10 cellular contexts compared by ENCODE assay signal in genomic region chr22:35524966-35525686, GRCh38. TPM values are rescaled to one million over a fixed set of nuclear protein-coding genes. Genes with fewer than 3 reads are reported as not detected.
DNase-seq lines count a peak whose midpoint lies in the region; ATAC-seq and TF ChIP-seq lines count a peak whose summit lies in the region.
"Had no signal": no experiment of that assay in that cellular context is flagged by ENCODE, and none has a peak within 500 bp of the region (broad histone marks: within the 10 kb centered on the region; RNA-seq: fewer than 3 reads in every experiment).

No MANE protein-coding gene starts in this region.

- peaks cover 0 to 12% (median 0%) of the 10 kb centered on the region in 11 donors for H3K9me3 ChIP-seq in heart right ventricle
- H3K9me3 ChIP-seq in transverse colon = no peaks in the 10 kb centered on the region

- peak; percentile 4 for DNase-seq in NCI-H146 (lab: John Stamatoyannopoulos, UW)
- no peak for DNase-seq in NCI-H146 treated with DMSO at 0.1 percent for 48 hours (lab: John Stamatoyannopoulos, UW; ENCODE audit: unreplicated experiment)
- peak; percentile 33 for DNase-seq in NCI-H82 treated with DMSO at 0.1 percent for 48 hours (lab: John Stamatoyannopoulos, UW; ENCODE audit: unreplicated experiment)
- peak; percentile 45 for DNase-seq in heart right ventricle
- no peak for DNase-seq in transverse colon
- no peak for DNase-seq in pons (ENCODE audit: low spot score)
- DNase-seq in stimulated activated CD4-positive, alpha-beta T cell treated with anti-CD3 and anti-CD28 coated beads, Interleukin-1b, Interleukin-23, amount 100 ng/mL, for 48 hours = no peak
- DNase-seq: activated CD4-positive, alpha-beta T cell treated with anti-CD3 and anti-CD28 coated beads, Interleukin-2, amount 50 U/mL, for 4 hours; effector memory CD8-positive, alpha-beta T cell had no signal

- H3K4me1 ChIP-seq in heart right ventricle (peaks cover 0 to 13% (median 0%) of the 10 kb centered on the region in 9 donors), transverse colon (peaks cover 0 to 16% (median 3%) of the 10 kb centered on the region in 4 donors)

- peaks cover 0 to 18% (median 3%) of the 10 kb centered on the region in 7 donors for H3K27me3 ChIP-seq in heart right ventricle
- no peaks in the 10 kb centered on the region for H3K27me3 ChIP-seq in transverse colon

- no peak for TF ChIP-seq EP300 in transverse colon (IDR thresholded peaks at IDR 0.05; ENCODE audit: low read depth)

- no peak for TF ChIP-seq CTCF in heart right ventricle (IDR thresholded peaks at IDR 0.05)
- no peak for TF ChIP-seq CTCF in transverse colon (IDR thresholded peaks at IDR 0.05)

- H3K4me3 ChIP-seq in heart right ventricle = no peak overlapping the region
- no peak overlapping the region for H3K4me3 ChIP-seq in transverse colon

- WGBS in heart right ventricle, 2 donors = 49% methylated on average over 14 of the region's 14 CpGs
- 40 to 55% methylated on average over 2 to 14 of the region's 14 CpGs for whole genome bisulfite sequencing in transverse colon (ENCODE audit: low coverage in 1 of 2), 2 donors

- ATAC-seq in heart right ventricle = peak in 7 of 8 donors; percentile 49 to 74 (median 69)
- ATAC-seq in HG02973 (IDR thresholded peaks at IDR 0.05; ENCODE audit: unreplicated experiment) = no peak
- ATAC-seq: effector memory CD8-positive, alpha-beta T cell had no signal

- TF ChIP-seq POLR2A in transverse colon (IDR thresholded peaks at IDR 0.05) = no peak

- H3K27ac ChIP-seq in heart right ventricle = peak overlapping the region in 7 of 10 donors; percentile 17 to 64 (median 28)
- peak overlapping the region; percentile 6 to 66 (median 46) for H3K27ac ChIP-seq in transverse colon

- H3K36me3 ChIP-seq in heart right ventricle (no peaks in the 10 kb centered on the region), transverse colon (no peaks in the 10 kb centered on the region)

- in situ Hi-C loops in transverse colon (cut with MboI; ENCODE audit: low pct_ligation_motif_present in 1 of 4, low pct_unique_long_range_greater_than_20kb in 1 of 4, low sequenced_read_pairs in 3 of 4) = no loop called here

- intact Hi-C loops in heart right ventricle (cut with DNase I) = loop anchor here in 1 of 10 donors (5.0 kb wide), 1 partner anchor 52 kb away; no protein-coding TSS in a partner anchor
- intact Hi-C loops in transverse colon (cut with DNase I; ENCODE audit: low total_unique reads) = no loop called here

RNA-seq across cellular contexts. Expression of gene RASD2, which starts 15.5 kb away (rescaled TPM):
- 1 to 10 TPM; 1.4 to 9.9 (median 3.6) TPM for total RNA-seq in heart right ventricle
- 1 to 10 TPM; 3.1 to 5.1 TPM for polyA plus RNA-seq in heart right ventricle
- total RNA-seq in transverse colon = 10 to 100 TPM in 3 of 4 donors, 1 to 10 TPM in 1; 8.5 to 19.7 (median 13.9) TPM

Comparison
In these comparisons a context has a peak if more than half of its experiments do, and no peak if none do; other contexts are left out.
1. DNase-seq: peak in NCI-H146 (single experiment), NCI-H82 treated with DMSO at 0.1 percent for 48 hours (single experiment) and heart right ventricle (2 of 2); none in NCI-H146 treated with DMSO at 0.1 percent for 48 hours (single experiment), transverse colon (single experiment), pons (single experiment) and stimulated activated CD4-positive, alpha-beta T cell treated with anti-CD3 and anti-CD28 coated beads, Interleukin-1b, Interleukin-23, amount 100 ng/mL, for 48 hours (single experiment).